9 cellular contexts compared by ENCODE assay signal in genomic region chr4:11427201-11427996, GRCh38. TPM values are rescaled to one million over a fixed set of nuclear protein-coding genes. Genes with fewer than 3 reads are reported as not detected.
DNase-seq lines count a peak whose midpoint lies in the region; ATAC-seq, FAIRE-seq and TF ChIP-seq lines count a peak whose summit lies in the region.
"Had no signal": no experiment of that assay in that cellular context is flagged by ENCODE, and none has a peak within 500 bp of the region (broad histone marks: within the 10 kb centered on the region; RNA-seq: fewer than 3 reads in every experiment).

No MANE protein-coding gene starts in this region.

- H3K27ac ChIP-seq in liver (ENCODE audit: low read depth in 1 of 2, low read length in 2 of 2) (no peak overlapping the region), HepG2 (ENCODE audit: extremely low read length, insufficient read depth, low read length) (no peak overlapping the region), endothelial cell of umbilical vein (ENCODE audit: insufficient read depth, low read depth, low read length) (no peak overlapping the region)

- no peak for TF ChIP-seq POLR2A in HepG2 (IDR thresholded peaks at IDR 0.05; ENCODE audit: insufficient read depth in 1 of 2, low read depth in 2 of 2, low read length in 2 of 2)
- TF ChIP-seq POLR2A in endothelial cell of umbilical vein (IDR thresholded peaks at IDR 0.05; ENCODE audit: low read depth, low read length) = no peak

- DNase-seq in HepG2 (ENCODE audit: low spot score) (no peak), endothelial cell of umbilical vein (ENCODE audit: low read depth, low spot score) (no peak), NCI-H2081 treated with DMSO at 0.1 percent for 48 hours (lab: John Stamatoyannopoulos, UW) (no peak)
- no peak for DNase-seq in naive thymus-derived CD8-positive, alpha-beta T cell
- DNase-seq: activated effector memory CD4-positive, alpha-beta T cell treated with anti-CD3 and anti-CD28 coated beads, Interleukin-2, amount 50 U/mL, for 16 hours had no signal

- in situ Hi-C loops in HepG2 (cut with HindIII; ENCODE audit: extremely low pct_ligation_motif_present, low pct_unique_long_range_greater_than_20kb) = no loop called here

- TF ChIP-seq EP300 in HepG2 (IDR thresholded peaks at IDR 0.05; ENCODE audit: low read depth in 2 of 2, low read length in 2 of 2) (no peak), HepG2 (CRISPR knock-in tag; IDR thresholded peaks at IDR 0.05; ENCODE audit: borderline replicate concordance) (no peak)

- TF ChIP-seq RAD21 in liver (IDR thresholded peaks at IDR 0.05) (no peak), HepG2 (CRISPR knock-in tag; IDR thresholded peaks at IDR 0.05) (no peak)

- peak overlapping the region in 1 of 10 donors; percentile 68 for H3K27ac Mint-ChIP-seq in naive thymus-derived CD8-positive, alpha-beta T cell

- BruUV-seq in HepG2 (replicated peaks; lab: Mats Ljungman, UMichigan) (no TSS peak), endothelial cell of umbilical vein (replicated peaks; lab: Mats Ljungman, UMichigan) (no TSS peak)

- H3K27me3 ChIP-seq in liver (ENCODE audit: control insufficient read depth in 4 of 4, insufficient read depth in 4 of 4, low read length in 3 of 4) (peaks cover 2 to 15% (median 6%) of the 10 kb centered on the region in 4 donors), HepG2 (ENCODE audit: control insufficient read depth in 1 of 2, insufficient read depth in 2 of 2, low read length in 2 of 2) (peaks cover 0 to 1% of the 10 kb centered on the region in 2 experiments; a peak in 1 of 5 replicates), endothelial cell of umbilical vein (ENCODE audit: control insufficient read depth in 2 of 2, insufficient read depth in 2 of 2, low read length in 2 of 2) (peaks cover 10 to 13% of the 10 kb centered on the region in 2 experiments)

- dilution Hi-C loops in endothelial cell of umbilical vein (cut with MboI; ENCODE audit: extremely low pct_ligation_motif_present, low sequenced_read_pairs) = no loop called here

- peaks cover 0 to 3% (median 0%) of the 10 kb centered on the region in 3 donors for H3K36me3 Mint-ChIP-seq in naive thymus-derived CD8-positive, alpha-beta T cell

- H3K4me3 ChIP-seq in liver (ENCODE audit: low read depth in 1 of 3, low read length in 3 of 3) (peak overlapping the region in 2 of 3 donors; percentile 14 to 53), HepG2 (replicated peaks in 1 of 3; ENCODE audit: insufficient read depth in 1 of 3, low read depth in 2 of 3, low read length in 3 of 3) (no peak overlapping the region), endothelial cell of umbilical vein (replicated peaks in 1 of 3; ENCODE audit: insufficient read depth in 1 of 3, low read depth in 1 of 3, low read length in 3 of 3) (peak overlapping the region in 2 of 3 experiments; percentile 9 to 16)

- no peak overlapping the region for H3K9ac ChIP-seq in liver (ENCODE audit: low read depth in 1 of 2, low read length in 2 of 2)
- no peak overlapping the region for H3K9ac ChIP-seq in HepG2 (ENCODE audit: insufficient read depth, low read depth, low read length)
- no peak overlapping the region for H3K9ac ChIP-seq in endothelial cell of umbilical vein (replicated peaks; ENCODE audit: extremely low read depth, insufficient read depth, low read length)

- no peak for FAIRE-seq in HepG2 (lab: Jason Lieb, UNC)
- no peak for FAIRE-seq in endothelial cell of umbilical vein (lab: Jason Lieb, UNC)

- H3K4me2 ChIP-seq in HepG2 (ENCODE audit: low read depth, low read length) = no peak overlapping the region
- H3K4me2 ChIP-seq in endothelial cell of umbilical vein (ENCODE audit: insufficient read depth, low read length) = peak overlapping the region; percentile 95

- H3K79me2 ChIP-seq in HepG2 (ENCODE audit: insufficient read depth, low read length) (no peaks in the 10 kb centered on the region), endothelial cell of umbilical vein (ENCODE audit: control insufficient read depth, insufficient read depth, low read length) (no peaks in the 10 kb centered on the region)

- peaks cover 7 to 17% (median 10%) of the 10 kb centered on the region in 4 donors for H3K4me1 ChIP-seq in liver (ENCODE audit: control insufficient read depth in 4 of 4, insufficient read depth in 4 of 4, low read length in 3 of 4)
- no peaks in the 10 kb centered on the region for H3K4me1 ChIP-seq in HepG2 (ENCODE audit: insufficient read depth, low read length)
- peaks cover 23% of the 10 kb centered on the region for H3K4me1 ChIP-seq in endothelial cell of umbilical vein (ENCODE audit: control insufficient read depth, extremely low read depth, insufficient read depth, low read length)

- H3K4me1 Mint-ChIP-seq in naive thymus-derived CD8-positive, alpha-beta T cell = peaks cover 8 to 39% (median 18%) of the 10 kb centered on the region in 4 donors

- peaks cover 15 to 38% (median 21%) of the 10 kb centered on the region in 5 donors for H3K27me3 Mint-ChIP-seq in naive thymus-derived CD8-positive, alpha-beta T cell

- no peaks in the 10 kb centered on the region for H3K9me1 ChIP-seq in endothelial cell of umbilical vein (replicated peaks; ENCODE audit: control insufficient read depth, extremely low read depth, insufficient read depth, low read length)

- H2AFZ ChIP-seq in HepG2 (ENCODE audit: low read length) = no peak overlapping the region
- peak overlapping the region; percentile 42 for H2AFZ ChIP-seq in endothelial cell of umbilical vein (ENCODE audit: low read depth, low read length)

- H3K36me3 ChIP-seq in liver (ENCODE audit: control insufficient read depth in 4 of 4, insufficient read depth in 3 of 4, low read depth in 1 of 4, low read length in 3 of 4) = no peaks in the 10 kb centered on the region
- no peaks in the 10 kb centered on the region for H3K36me3 ChIP-seq in HepG2 (replicated peaks in 1 of 2; ENCODE audit: control insufficient read depth in 1 of 2, insufficient read depth in 2 of 2, low read length in 2 of 2)
- no peaks in the 10 kb centered on the region for H3K36me3 ChIP-seq in endothelial cell of umbilical vein (ENCODE audit: control insufficient read depth in 2 of 2, extremely low read depth in 1 of 2, insufficient read depth in 2 of 2, low read length in 2 of 2)

- H4K20me1 ChIP-seq in HepG2 (ENCODE audit: insufficient read depth, low read length) = no peaks in the 10 kb centered on the region
- no peaks in the 10 kb centered on the region for H4K20me1 ChIP-seq in endothelial cell of umbilical vein (replicated peaks; ENCODE audit: control insufficient read depth, extremely low read depth, insufficient read depth, low read length)

- CTCF ChIA-PET in HepG2 (lab: Yijun Ruan, JAX; ENCODE audit: low intra/inter-chr PET ratio, low total read pairs) (no interaction called here), endothelial cell of umbilical vein (lab: Charles Lee) (interaction anchor here (0.9 to 1.5 kb wide), 3 partner anchors 197 to 1206 kb away, joined by 3 to 7 read pairs (median 7); no protein-coding TSS in a partner anchor)

- no peak for TF ChIP-seq CTCF in liver (IDR thresholded peaks at IDR 0.05; ENCODE audit: low read depth, low read length, missing input control)
- TF ChIP-seq CTCF in HepG2 (CRISPR knock-in tag; IDR thresholded peaks at IDR 0.05) = no peak
- TF ChIP-seq CTCF in endothelial cell of umbilical vein (IDR thresholded peaks at IDR 0.05; ENCODE audit: extremely low read depth in 1 of 2, insufficient read depth in 1 of 2, low read depth in 1 of 2, low read length in 2 of 2) = no peak

- no peaks in the 10 kb centered on the region for H3K9me3 ChIP-seq in liver (ENCODE audit: control insufficient read depth in 4 of 4, low read length in 3 of 4)
- no peaks in the 10 kb centered on the region for H3K9me3 ChIP-seq in HepG2 (ENCODE audit: low read length)
- H3K9me3 ChIP-seq in endothelial cell of umbilical vein (replicated peaks; ENCODE audit: control insufficient read depth, insufficient read depth, low read length) = no peaks in the 10 kb centered on the region

- H3K4me3 Mint-ChIP-seq in naive thymus-derived CD8-positive, alpha-beta T cell = peak overlapping the region; percentile 62 to 81 (median 68)

- ATAC-seq in HepG2 (no peak), HG03095 (IDR thresholded peaks at IDR 0.05; ENCODE audit: unreplicated experiment) (no peak), HG02610 (IDR thresholded peaks at IDR 0.05; ENCODE audit: unreplicated experiment) (no peak), HG02973 (IDR thresholded peaks at IDR 0.05; ENCODE audit: unreplicated experiment) (no peak)
- ATAC-seq in naive thymus-derived CD8-positive, alpha-beta T cell = no peak

- WGBS in liver = 8% methylated on average over 43 of the region's 43 CpGs
- WGBS in HepG2 (ENCODE audit: low lambda C conversion rate) = 51% methylated on average over 40 of the region's 43 CpGs

- H3K9me3 Mint-ChIP-seq in naive thymus-derived CD8-positive, alpha-beta T cell = no peaks in the 10 kb centered on the region

- POLR2A ChIA-PET in HepG2 (lab: Yijun Ruan, JAX) = no interaction called here
- POLR2A ChIA-PET in endothelial cell of umbilical vein (lab: Charles Lee) = no interaction called here
- POLR2A ChIA-PET in naive thymus-derived CD8-positive, alpha-beta T cell (lab: Charles Lee) = no interaction called here

- intact Hi-C loops in HepG2 (cut with micrococcal nuclease; ENCODE audit: unreplicated experiment) (no loop called here), endothelial cell of umbilical vein (cut with micrococcal nuclease) (loop anchor here (5.0 kb wide), 1 partner anchor 475 kb away; no protein-coding TSS in a partner anchor)

RNA-seq across cellular contexts. Expression of gene HS3ST1, which starts 1.3 kb away (rescaled TPM):
- total RNA-seq in liver (under 1 TPM; 0.25 to 0.28 TPM), HepG2 (2016; rRNA removed; fragmentation: Illumina TruSeq; extraction: Trizol) (not detected in 2 replicates), endothelial cell of umbilical vein (0.92 and 1.3 TPM in 2 replicates)
- polyA plus RNA-seq in liver (under 1 TPM; 0.31 to 0.75 TPM), HepG2 (2011; rRNA removed) (not detected in 2 replicates), endothelial cell of umbilical vein (0.14 and 0.49 TPM in 2 replicates)
- not detected in 2 replicates for total RNA-seq in HepG2 (2016; cell fraction: cytosol; rRNA removed; fragmentation: Illumina TruSeq; extraction: Trizol; ENCODE audit: low read depth)
- total RNA-seq in HepG2 (2016; cell fraction: insoluble cytoplasmic fraction; rRNA removed; fragmentation: Illumina TruSeq; extraction: Trizol) = not detected in 2 replicates
- not detected in 2 replicates for total RNA-seq in HepG2 (2016; cell fraction: membrane; rRNA removed; fragmentation: Illumina TruSeq; extraction: Trizol)
- not detected in 2 replicates for total RNA-seq in HepG2 (2016; cell fraction: nucleus; rRNA removed; fragmentation: Illumina TruSeq; extraction: Trizol)
- not detected in 2 replicates for polyA plus RNA-seq in HepG2 (2011; cell fraction: cytosol; rRNA removed)
- not detected in 2 replicates for polyA plus RNA-seq in HepG2 (2011; cell fraction: nucleus; rRNA removed)
- polyA plus RNA-seq in HepG2 (2012) = not detected in 2 replicates
- not detected in 2 replicates for polyA plus RNA-seq in HepG2 (2016; cell fraction: cytosol; fragmentation: Illumina TruSeq; extraction: Trizol; ENCODE audit: low read depth)
- polyA plus RNA-seq in HepG2 (2016; cell fraction: insoluble cytoplasmic fraction; fragmentation: Illumina TruSeq; extraction: Trizol; ENCODE audit: low read depth) = not detected in 2 replicates
- not detected in 2 replicates for polyA plus RNA-seq in HepG2 (2016; cell fraction: membrane; fragmentation: Illumina TruSeq; extraction: Trizol; ENCODE audit: low read depth)
- polyA plus RNA-seq in HepG2 (2016; cell fraction: nucleus; fragmentation: Illumina TruSeq; extraction: Trizol; ENCODE audit: insufficient read depth, low read depth) = not detected in 2 replicates
- polyA minus RNA-seq in HepG2 (2011; rRNA and poly(A)+ RNA removed; ENCODE audit: low replicate concordance) = 0.26 TPM in 1 of 2 replicates, not detected in the other
- not detected in 2 replicates for polyA minus RNA-seq in HepG2 (2011; cell fraction: cytosol; rRNA and poly(A)+ RNA removed)
- not detected in 2 replicates for polyA minus RNA-seq in HepG2 (2011; cell fraction: nucleus; rRNA and poly(A)+ RNA removed)
- 0.23 and 0.31 TPM in 2 replicates for polyA plus RNA-seq in endothelial cell of umbilical vein (2011; cell fraction: cytosol; rRNA removed)
- 0.03 and 0.08 TPM in 2 replicates for polyA plus RNA-seq in endothelial cell of umbilical vein (2011; cell fraction: nucleus; rRNA removed)
- 0.18 and 0.27 TPM in 2 replicates for polyA plus RNA-seq in endothelial cell of umbilical vein (2012)
- polyA minus RNA-seq in endothelial cell of umbilical vein = 0.15 and 0.97 TPM in 2 replicates
- 0.72 TPM for polyA minus RNA-seq in endothelial cell of umbilical vein (2011; cell fraction: cytosol; rRNA and poly(A)+ RNA removed)
- polyA minus RNA-seq in endothelial cell of umbilical vein (2011; cell fraction: nucleus; rRNA and poly(A)+ RNA removed) = 0.34 TPM in 1 of 2 replicates, not detected in the other
- under 1 TPM; 0.60 to 0.86 TPM for total RNA-seq in naive thymus-derived CD8-positive, alpha-beta T cell
- not detected for polyA plus RNA-seq in naive thymus-derived CD8-positive, alpha-beta T cell

Comparison
In these comparisons a context has a peak if more than half of its experiments do, and no peak if none do; other contexts are left out.
1. H3K4me3 ChIP-seq: peak in liver (2 of 3) and endothelial cell of umbilical vein (2 of 3); none in HepG2 (0 of 3).